1 cellular context compared by ENCODE assay signal in genomic region chr19:49807888-49808675, GRCh38.
A peak's percentile ranks its signal among the peaks of the same experiment; 100 is the strongest.
TF ChIP-seq lines count a peak whose summit lies in the region.

No MANE protein-coding gene starts in this region.

TF ChIP-seq in K562, 482 proteins besides CTCF, POLR2A, EP300 and RAD21:
- TF ChIP-seq DDX20 (tag; IDR thresholded peaks at IDR 0.05; ENCODE audit: low read depth): no peak
- TF ChIP-seq TOE1 (IDR thresholded peaks at IDR 0.05; ENCODE audit: borderline replicate concordance): no peak
- TF ChIP-seq TOE1 (CRISPR knock-in tag; IDR thresholded peaks at IDR 0.05; ENCODE audit: borderline replicate concordance, low read depth): no peak
- TF ChIP-seq PRMT5 (CRISPR knock-in tag; IDR thresholded peaks at IDR 0.05): no peak
- TF ChIP-seq ZNF354B (CRISPR knock-in tag; IDR thresholded peaks at IDR 0.05): no peak
- 0 out of 2 replicates have a peak, but pooled peaks have one; percentile 52 for TF ChIP-seq PTBP1 (IDR thresholded peaks at IDR 0.05; ENCODE audit: low read depth, low read length)
- no peak for TF ChIP-seq SRSF3 (IDR thresholded peaks at IDR 0.05; ENCODE audit: insufficient read depth, low read length)
- TF ChIP-seq BCOR (IDR thresholded peaks at IDR 0.05): peak; percentile 68; the same call in 1 of the 2 replicates
- TF ChIP-seq, protein P1, sequence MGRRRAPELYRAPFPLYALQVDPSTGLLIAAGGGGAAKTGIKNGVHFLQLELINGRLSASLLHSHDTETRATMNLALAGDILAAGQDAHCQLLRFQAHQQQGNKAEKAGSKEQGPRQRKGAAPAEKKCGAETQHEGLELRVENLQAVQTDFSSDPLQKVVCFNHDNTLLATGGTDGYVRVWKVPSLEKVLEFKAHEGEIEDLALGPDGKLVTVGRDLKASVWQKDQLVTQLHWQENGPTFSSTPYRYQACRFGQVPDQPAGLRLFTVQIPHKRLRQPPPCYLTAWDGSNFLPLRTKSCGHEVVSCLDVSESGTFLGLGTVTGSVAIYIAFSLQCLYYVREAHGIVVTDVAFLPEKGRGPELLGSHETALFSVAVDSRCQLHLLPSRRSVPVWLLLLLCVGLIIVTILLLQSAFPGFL (CRISPR knock-in tag; IDR thresholded peaks at IDR 0.05): no peak
- no peak for TF ChIP-seq TSC22D4 (tag; IDR thresholded peaks at IDR 0.05)
- peak; percentile 67 for TF ChIP-seq RBM25 (IDR thresholded peaks at IDR 0.05; ENCODE audit: low read depth, low read length, severe bottlenecking)
- no peak for TF ChIP-seq U2AF1 (optimal IDR thresholded peaks at IDR 0.05; ENCODE audit: low read depth, low read length)
- TF ChIP-seq CEBPB (tag; IDR thresholded peaks at IDR 0.05): peak; percentile 50; the same call in 1 of the 2 replicates
